1 cellular context compared by ENCODE assay signal in genomic region chr2:19098467-19099160, GRCh38.
TF ChIP-seq lines count a peak whose summit lies in the region.

No MANE protein-coding gene starts in this region.

TF ChIP-seq in IMR-90, 13 proteins besides CTCF, POLR2A, EP300 and RAD21 (continued from another document):
- TF ChIP-seq CEBPB (IDR thresholded peaks at IDR 0.05; ENCODE audit: low read depth, low read length) (no peak), ELK1 (IDR thresholded peaks at IDR 0.05; ENCODE audit: borderline replicate concordance, low read depth, low read length) (no peak), MAFK (IDR thresholded peaks at IDR 0.05; ENCODE audit: low read depth, low read length) (no peak), MXI1 (IDR thresholded peaks at IDR 0.05; ENCODE audit: borderline replicate concordance, low read depth, low read length) (no peak), BHLHE40 (IDR thresholded peaks at IDR 0.05; ENCODE audit: low read depth, low read length) (no peak), SMC3 (IDR thresholded peaks at IDR 0.05; ENCODE audit: low read depth, low read length) (no peak), RCOR1 (IDR thresholded peaks at IDR 0.05; ENCODE audit: insufficient replicate concordance, low read length) (no peak), RFX5 (IDR thresholded peaks at IDR 0.05; ENCODE audit: low read depth, low read length) (no peak), NFE2L2 (IDR thresholded peaks at IDR 0.05; ENCODE audit: low read depth, low read length) (no peak), CHD1 (IDR thresholded peaks at IDR 0.05; ENCODE audit: low read depth, low read length) (no peak), MAZ (IDR thresholded peaks at IDR 0.05; ENCODE audit: borderline replicate concordance, low read depth, low read length) (no peak)
- TF ChIP-seq, protein P1, sequence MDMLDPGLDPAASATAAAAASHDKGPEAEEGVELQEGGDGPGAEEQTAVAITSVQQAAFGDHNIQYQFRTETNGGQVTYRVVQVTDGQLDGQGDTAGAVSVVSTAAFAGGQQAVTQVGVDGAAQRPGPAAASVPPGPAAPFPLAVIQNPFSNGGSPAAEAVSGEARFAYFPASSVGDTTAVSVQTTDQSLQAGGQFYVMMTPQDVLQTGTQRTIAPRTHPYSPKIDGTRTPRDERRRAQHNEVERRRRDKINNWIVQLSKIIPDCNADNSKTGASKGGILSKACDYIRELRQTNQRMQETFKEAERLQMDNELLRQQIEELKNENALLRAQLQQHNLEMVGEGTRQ (IDR thresholded peaks at IDR 0.05; ENCODE audit: low read depth, low read length): no peak
TF ChIP-seq in IMR-90: peak in this region for 0.
